ENCODE assay signal across 23 cellular contexts in genomic region chr18:58934933-58935577, GRCh38.
"Had no signal": no experiment of that assay in that cellular context is flagged by ENCODE, and none has a peak within 500 bp of the region (broad histone marks: within the 10 kb centered on the region; RNA-seq: fewer than 3 reads in every experiment).

No MANE protein-coding gene starts in this region.

- H3K36me3 Mint-ChIP-seq: activated CD4-positive, alpha-beta memory T cell treated with anti-CD3 and anti-CD28 coated beads for 36 hours; activated naive CD4-positive, alpha-beta T cell treated with anti-CD3 and anti-CD28 coated beads, Interleukin-2, amount 50 U/mL, for 72 hours had no signal

- H3K27ac Mint-ChIP-seq: activated CD4-positive, alpha-beta memory T cell treated with anti-CD3 and anti-CD28 coated beads for 36 hours; activated naive CD4-positive, alpha-beta T cell treated with anti-CD3 and anti-CD28 coated beads, Interleukin-2, amount 50 U/mL, for 72 hours; activated T-helper 1 cell treated with anti-CD3 and anti-CD28 coated beads, Interleukin-12 subunit alpha, Interleukin-12 subunit beta, Interleukin-2, Interleukin-4 antibody, amounts not matched to agents 30 ng/mL and 10 ng/mL and 1 ng/mL, durations not matched to agents 14 hours and 24 hours and 36 hours; naive thymus-derived CD4-positive, alpha-beta T cell had no signal

- H3K9me3 ChIP-seq: esophagus squamous epithelium, gastroesophageal sphincter, heart left ventricle, lower lobe of right lung, thoracic aorta, upper lobe of right lung had no signal

- H3K9me3 Mint-ChIP-seq: activated CD4-positive, alpha-beta memory T cell treated with anti-CD3 and anti-CD28 coated beads for 36 hours; activated naive CD4-positive, alpha-beta T cell treated with anti-CD3 and anti-CD28 coated beads, Interleukin-2, amount 50 U/mL, for 72 hours; activated T-helper 1 cell treated with anti-CD3 and anti-CD28 coated beads, Interleukin-12 subunit alpha, Interleukin-12 subunit beta, Interleukin-2, Interleukin-4 antibody, amounts not matched to agents 30 ng/mL and 10 ng/mL and 1 ng/mL, durations not matched to agents 14 hours and 24 hours and 36 hours had no signal

- H3K4me1 Mint-ChIP-seq: naive thymus-derived CD4-positive, alpha-beta T cell had no signal

- H3K36me3 ChIP-seq: brain microvascular endothelial cell had no signal

- H3K4me3 ChIP-seq: coronary artery, esophagus squamous epithelium, gastroesophageal sphincter, heart left ventricle, lower lobe of right lung, spleen, upper lobe of right lung had no signal

- H3K27ac ChIP-seq: brain microvascular endothelial cell, coronary artery, esophagus squamous epithelium, gastroesophageal sphincter, lower lobe of right lung, upper lobe of right lung had no signal

- ATAC-seq: activated naive CD4-positive, alpha-beta T cell treated with anti-CD3 and anti-CD28 coated beads, Interleukin-2, amount 50 U/mL, for 72 hours; gastroesophageal sphincter; heart left ventricle; left cardiac atrium; lower lobe of right lung; naive thymus-derived CD4-positive, alpha-beta T cell; upper lobe of right lung had no signal

- DNase-seq: activated CD4-positive, alpha-beta memory T cell treated with anti-CD3 and anti-CD28 coated beads for 36 hours; activated CD4-positive, alpha-beta T cell treated with anti-CD3 and anti-CD28 coated beads for 4 hours; activated CD4-positive, CD25-positive, alpha-beta regulatory T cell; activated gamma-delta T cell; aorta; brain microvascular endothelial cell; cerebellar nuclear complex; esophagus squamous epithelium; heart left ventricle; islet precursor cell; left cardiac atrium; lower lobe of right lung; naive thymus-derived CD4-positive, alpha-beta T cell; spleen; stimulated activated CD4-positive, alpha-beta T cell treated with anti-CD3 and anti-CD28 coated beads, Interleukin-4, amount 100 ng/mL, for 1 hour; stimulated activated naive CD4-positive, alpha-beta T cell; T-helper 9 cell; upper lobe of right lung had no signal

- H3K4me3 Mint-ChIP-seq: activated CD4-positive, alpha-beta memory T cell treated with anti-CD3 and anti-CD28 coated beads for 36 hours; activated T-helper 1 cell treated with anti-CD3 and anti-CD28 coated beads, Interleukin-12 subunit alpha, Interleukin-12 subunit beta, Interleukin-2, Interleukin-4 antibody, amounts not matched to agents 30 ng/mL and 10 ng/mL and 1 ng/mL, durations not matched to agents 14 hours and 24 hours and 36 hours; naive thymus-derived CD4-positive, alpha-beta T cell had no signal

- H3K27me3 ChIP-seq: brain microvascular endothelial cell, esophagus squamous epithelium, gastroesophageal sphincter, heart left ventricle, spleen, upper lobe of right lung had no signal
